Comparison of ENCODE assay signal across 1 cellular context in the genomic region with DNA sequence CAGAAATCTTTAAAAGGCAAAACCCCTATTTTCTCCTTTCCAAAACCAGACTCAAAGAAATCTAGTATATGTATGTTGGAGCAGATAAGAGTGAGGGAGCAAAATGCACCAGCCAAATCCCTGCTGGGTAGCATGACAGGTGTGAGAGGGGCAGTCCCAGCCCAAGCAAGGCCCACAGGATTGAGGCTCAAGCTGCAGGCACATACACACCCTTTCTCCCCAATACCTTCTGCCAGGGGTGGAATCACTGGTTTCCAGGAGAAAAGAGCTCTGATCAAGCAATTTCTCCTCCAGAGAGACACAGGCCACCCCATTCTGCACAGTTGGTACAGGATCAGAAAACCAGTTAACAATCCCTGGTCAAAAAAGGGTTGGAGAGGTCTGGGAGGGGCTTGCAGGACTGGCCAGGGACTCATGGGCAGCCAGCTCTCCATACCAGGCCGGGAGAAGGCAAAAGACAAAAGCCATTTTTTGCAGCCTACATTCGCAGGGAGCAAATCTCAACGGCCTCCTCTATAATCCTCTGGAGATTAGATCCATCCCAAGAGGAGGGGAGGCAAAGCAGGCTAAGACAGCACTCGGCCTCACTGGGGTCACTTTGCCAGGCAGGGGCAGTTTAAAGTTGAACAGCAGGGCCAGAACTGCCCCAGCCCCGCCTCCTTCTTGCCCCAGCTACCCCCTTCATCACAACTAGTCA.
TF ChIP-seq lines count a peak whose summit lies in the region.

No MANE protein-coding gene starts in this region.

TF ChIP-seq in SK-N-SH treated with all-trans-retinoic acid at 6 μM for 48 hours, 23 proteins besides CTCF, POLR2A, EP300 and RAD21 (continued from another document):
- TF ChIP-seq TSHZ2 (CRISPR knock-in tag; IDR thresholded peaks at IDR 0.05), result no peak
- no peak for TF ChIP-seq SNAI2 (CRISPR knock-in tag; IDR thresholded peaks at IDR 0.05)
- TF ChIP-seq ZC3H10 (CRISPR knock-in tag; IDR thresholded peaks at IDR 0.05), result no peak
- TF ChIP-seq GLIS3 (CRISPR knock-in tag; IDR thresholded peaks at IDR 0.05), result no peak
- TF ChIP-seq ISL1 (CRISPR knock-in tag; IDR thresholded peaks at IDR 0.05), result no peak
- TF ChIP-seq TCF4 (CRISPR knock-in tag; IDR thresholded peaks at IDR 0.05; ENCODE audit: borderline replicate concordance), result no peak
- no peak for TF ChIP-seq POU6F1 (CRISPR knock-in tag; IDR thresholded peaks at IDR 0.05; ENCODE audit: borderline replicate concordance, low read depth)
- TF ChIP-seq PPARA (CRISPR knock-in tag; IDR thresholded peaks at IDR 0.05; ENCODE audit: borderline replicate concordance), result no peak
- TF ChIP-seq CREB5 (CRISPR knock-in tag; IDR thresholded peaks at IDR 0.05; ENCODE audit: low read depth), result no peak
- no peak for TF ChIP-seq ZNF565 (CRISPR knock-in tag; conservative IDR thresholded peaks at IDR 0.05; ENCODE audit: low read depth)
- no peak for TF ChIP-seq RARB (CRISPR knock-in tag; IDR thresholded peaks at IDR 0.05)
- no peak for TF ChIP-seq TOX (CRISPR knock-in tag; IDR thresholded peaks at IDR 0.05; ENCODE audit: borderline replicate concordance)
- no peak for TF ChIP-seq ARNTL (CRISPR knock-in tag; IDR thresholded peaks at IDR 0.05; ENCODE audit: borderline replicate concordance, low read depth)
- TF ChIP-seq, protein P1, sequence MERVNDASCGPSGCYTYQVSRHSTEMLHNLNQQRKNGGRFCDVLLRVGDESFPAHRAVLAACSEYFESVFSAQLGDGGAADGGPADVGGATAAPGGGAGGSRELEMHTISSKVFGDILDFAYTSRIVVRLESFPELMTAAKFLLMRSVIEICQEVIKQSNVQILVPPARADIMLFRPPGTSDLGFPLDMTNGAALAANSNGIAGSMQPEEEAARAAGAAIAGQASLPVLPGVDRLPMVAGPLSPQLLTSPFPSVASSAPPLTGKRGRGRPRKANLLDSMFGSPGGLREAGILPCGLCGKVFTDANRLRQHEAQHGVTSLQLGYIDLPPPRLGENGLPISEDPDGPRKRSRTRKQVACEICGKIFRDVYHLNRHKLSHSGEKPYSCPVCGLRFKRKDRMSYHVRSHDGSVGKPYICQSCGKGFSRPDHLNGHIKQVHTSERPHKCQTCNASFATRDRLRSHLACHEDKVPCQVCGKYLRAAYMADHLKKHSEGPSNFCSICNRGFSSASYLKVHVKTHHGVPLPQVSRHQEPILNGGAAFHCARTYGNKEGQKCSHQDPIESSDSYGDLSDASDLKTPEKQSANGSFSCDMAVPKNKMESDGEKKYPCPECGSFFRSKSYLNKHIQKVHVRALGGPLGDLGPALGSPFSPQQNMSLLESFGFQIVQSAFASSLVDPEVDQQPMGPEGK (CRISPR knock-in tag; IDR thresholded peaks at IDR 0.05; ENCODE audit: borderline replicate concordance), result no peak
- no peak for TF ChIP-seq ZFP3 (CRISPR knock-in tag; IDR thresholded peaks at IDR 0.05)
- TF ChIP-seq ZNF8 (CRISPR knock-in tag; IDR thresholded peaks at IDR 0.05), result no peak
- TF ChIP-seq ZFP30 (CRISPR knock-in tag; IDR thresholded peaks at IDR 0.05), result no peak
